ENCODE assay signal across 11 cellular contexts in the genomic region with DNA sequence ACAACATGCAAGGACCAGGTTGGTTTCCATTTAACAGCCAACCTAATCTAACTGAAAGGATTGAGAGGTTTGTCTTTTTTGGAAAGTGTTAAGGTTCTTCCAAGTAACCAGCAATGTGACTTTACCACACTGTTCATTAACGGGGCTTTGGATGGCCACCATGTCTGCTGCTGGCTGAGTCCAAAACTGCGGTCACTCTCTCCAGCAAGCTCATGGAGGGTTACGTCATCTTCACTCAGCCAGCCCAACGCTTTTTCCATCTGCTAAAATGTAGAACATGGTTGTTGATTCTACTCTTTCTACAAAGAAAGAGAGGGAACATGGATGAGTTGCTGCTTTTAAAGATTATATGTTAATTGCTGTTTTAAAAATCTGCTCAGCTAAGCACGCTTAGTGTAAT. TPM values are rescaled to one million over a fixed set of nuclear protein-coding genes. Genes with fewer than 3 reads are reported as not detected.
A peak's percentile ranks its signal among the peaks of the same experiment; 100 is the strongest.
DNase-seq lines count a peak whose midpoint lies in the region; ATAC-seq and TF ChIP-seq lines count a peak whose summit lies in the region.
"Had no signal": no experiment of that assay in that cellular context is flagged by ENCODE, and none has a peak within 500 bp of the region (broad histone marks: within the 10 kb centered on the region; RNA-seq: fewer than 3 reads in every experiment).

No MANE protein-coding gene starts in this region.

- WGBS in ovary, 3 donors: 62 to 79% (median 74%) methylated on average over 5 of the region's 5 CpGs

- H3K4me1 Mint-ChIP-seq in activated naive CD8-positive, alpha-beta T cell treated with anti-CD3 and anti-CD28 coated beads for 36 hours: no peaks in the 10 kb centered on the region

- no peaks in the 10 kb centered on the region for H3K27me3 ChIP-seq in ovary

- H3K27ac Mint-ChIP-seq in activated naive CD8-positive, alpha-beta T cell treated with anti-CD3 and anti-CD28 coated beads for 36 hours: no peak overlapping the region
- H3K27ac Mint-ChIP-seq: activated naive CD4-positive, alpha-beta T cell treated with anti-CD3 and anti-CD28 coated beads, Interleukin-2, amount 50 U/mL, for 72 hours had no signal

- intact Hi-C loops in ovary (cut with DNase I): loop anchor here in 1 of 4 donors (5.0 kb wide), 1 partner anchor 584 kb away; no protein-coding TSS in a partner anchor

- H3K27ac ChIP-seq in SK-N-MC: peak overlapping the region; percentile 70
- peak overlapping the region; percentile 37 to 76 for H3K27ac ChIP-seq in ovary

- TF ChIP-seq CTCF in fibroblast of pulmonary artery (IDR thresholded peaks at IDR 0.05; ENCODE audit: low read length, missing control alignments) (no peak), ovary (IDR thresholded peaks at IDR 0.05) (no peak)

- peak; percentile 47 for DNase-seq in Ammon's horn (ENCODE audit: low spot score)
- DNase-seq in SK-N-MC (ENCODE audit: low read depth, low spot score): no peak
- peak; percentile 69 for DNase-seq in fibroblast of pulmonary artery (ENCODE audit: low read depth)
- no peak for DNase-seq in ovary
- no peak for DNase-seq in NCI-H1105 (lab: John Stamatoyannopoulos, UW)
- DNase-seq in activated naive CD8-positive, alpha-beta T cell treated with anti-CD3 and anti-CD28 coated beads for 36 hours: no peak
- no peak for DNase-seq in activated T-cell treated with anti-CD3 and anti-CD28 coated beads, Interleukin-2, amount 50 U/mL, for 1 hour
- DNase-seq: NCI-H1694; stimulated activated CD4-positive, alpha-beta T cell treated with anti-CD3 and anti-CD28 coated beads, Interleukin-4, amount 100 ng/mL, for 24 hours had no signal

- peaks cover 34% of the 10 kb centered on the region for H3K36me3 ChIP-seq in SK-N-MC (ENCODE audit: insufficient read depth, low read length)
- H3K36me3 ChIP-seq in ovary: no peaks in the 10 kb centered on the region

- H3K27me3 Mint-ChIP-seq in activated naive CD8-positive, alpha-beta T cell treated with anti-CD3 and anti-CD28 coated beads for 36 hours: no peaks in the 10 kb centered on the region

- H3K4me1 ChIP-seq in ovary (ENCODE audit: insufficient read depth): peaks cover 19% of the 10 kb centered on the region

- no peak overlapping the region for H3K4me3 Mint-ChIP-seq in activated naive CD8-positive, alpha-beta T cell treated with anti-CD3 and anti-CD28 coated beads for 36 hours

- no peaks in the 10 kb centered on the region for H3K9me3 Mint-ChIP-seq in activated naive CD8-positive, alpha-beta T cell treated with anti-CD3 and anti-CD28 coated beads for 36 hours
- H3K9me3 Mint-ChIP-seq: activated naive CD4-positive, alpha-beta T cell treated with anti-CD3 and anti-CD28 coated beads, Interleukin-2, amount 50 U/mL, for 72 hours had no signal

- TF ChIP-seq EP300 in ovary (IDR thresholded peaks at IDR 0.05): no peak

- no peak for TF ChIP-seq POLR2A in ovary (IDR thresholded peaks at IDR 0.05)

- peaks cover 6% of the 10 kb centered on the region for H3K36me3 Mint-ChIP-seq in activated naive CD8-positive, alpha-beta T cell treated with anti-CD3 and anti-CD28 coated beads for 36 hours

- no peak overlapping the region for H3K9ac ChIP-seq in SK-N-MC (ENCODE audit: insufficient read length)

- ATAC-seq in GM19351 (IDR thresholded peaks at IDR 0.05; ENCODE audit: unreplicated experiment): no peak
- ATAC-seq: activated naive CD4-positive, alpha-beta T cell treated with anti-CD3 and anti-CD28 coated beads, Interleukin-2, amount 50 U/mL, for 72 hours had no signal

- H3K4me3 ChIP-seq in SK-N-MC (no peak overlapping the region; the same call in 1 of the 2 replicates), fibroblast of pulmonary artery (replicated peaks; ENCODE audit: low read depth, low read length) (peak overlapping the region; percentile 29), ovary (no peak overlapping the region)

- H3K9me3 ChIP-seq in SK-N-MC (ENCODE audit: low read depth, low read length) (0 out of 2 replicates have a peak, but pooled peaks cover under 1% of the 10 kb centered on the region), ovary (no peaks in the 10 kb centered on the region)

RNA-seq across cellular contexts. Expression of a gene that starts 11.0 kb away (rescaled TPM):
- 10 to 100 TPM; 43.4 to 66.9 (median 52.5) TPM for total RNA-seq in ovary
- 10 to 100 TPM; 35.7 to 63.5 TPM for polyA plus RNA-seq in ovary
- 1 to 10 TPM; 4.4 to 5.2 TPM for total RNA-seq in activated naive CD8-positive, alpha-beta T cell treated with anti-CD3 and anti-CD28 coated beads for 36 hours

RNA-seq across cellular contexts. Expression of a gene that starts 43.0 kb away (rescaled TPM):
- 10 to 100 TPM in 6 of 7 donors, 1 to 10 TPM in 1; 5.6 to 88.7 (median 25.6) TPM for total RNA-seq in ovary
- 10 to 100 TPM; 20.8 to 23.7 TPM for polyA plus RNA-seq in ovary
- under 1 TPM in 1 of 2 experiments, not detected in 1; 0.32 TPM for total RNA-seq in activated naive CD8-positive, alpha-beta T cell treated with anti-CD3 and anti-CD28 coated beads for 36 hours
- total RNA-seq: activated naive CD4-positive, alpha-beta T cell treated with anti-CD3 and anti-CD28 coated beads, Interleukin-2, amount 50 U/mL, for 72 hours had no signal

Comparison
In these comparisons a context has a peak if more than half of its experiments do, and no peak if none do; other contexts are left out.
1. DNase-seq: peak in Ammon's horn (single experiment) and fibroblast of pulmonary artery (single experiment); none in SK-N-MC (single experiment), ovary (0 of 5), NCI-H1105 (single experiment), activated naive CD8-positive, alpha-beta T cell treated with anti-CD3 and anti-CD28 coated beads for 36 hours (single experiment) and activated T-cell treated with anti-CD3 and anti-CD28 coated beads, Interleukin-2, amount 50 U/mL, for 1 hour (single experiment).
2. RNA of a gene that starts 11.0 kb away (total RNA-seq): 43.4 to 66.9 TPM in ovary; 4.4 to 5.2 TPM in activated naive CD8-positive, alpha-beta T cell treated with anti-CD3 and anti-CD28 coated beads for 36 hours; every median in the first group is over 4 times any median in the second.
3. RNA of a gene that starts 43.0 kb away (total RNA-seq): 5.6 to 88.7 TPM in ovary; 0.32 TPM in activated naive CD8-positive, alpha-beta T cell treated with anti-CD3 and anti-CD28 coated beads for 36 hours; every median in the first group is over 4 times any median in the second.